Comparison of ENCODE assay signal across 8 cellular contexts in genomic region chr12:95547522-95548055, GRCh38. TPM values are rescaled to one million over a fixed set of nuclear protein-coding genes. Genes with fewer than 3 reads are reported as not detected.
DNase-seq lines count a peak whose midpoint lies in the region; ATAC-seq and TF ChIP-seq lines count a peak whose summit lies in the region.

No MANE protein-coding gene starts in this region.

- DNase-seq in stimulated activated naive CD8-positive, alpha-beta T cell treated with anti-CD3 and anti-CD28 coated beads, Interleukin-15, Interleukin-2, amounts not matched to agents 100 U/mL and 50 U/mL, for 24 hours = no peak
- DNase-seq in chondrocyte (ENCODE audit: low spot score) = no peak
- DNase-seq in NCI-H748 (lab: John Stamatoyannopoulos, UW; ENCODE audit: unreplicated experiment) = no peak
- no peak for DNase-seq in KG1 (lab: John Stamatoyannopoulos, UW)

- peaks cover 8% of the 10 kb centered on the region for H3K36me3 Mint-ChIP-seq in stimulated activated naive CD8-positive, alpha-beta T cell treated with anti-CD3 and anti-CD28 coated beads, Interleukin-15, Interleukin-2, amounts not matched to agents 100 ng/mL and 50 ng/mL, for 24 hours (ENCODE audit: low read depth)
- peaks cover 6% of the 10 kb centered on the region for H3K36me3 Mint-ChIP-seq in chondrocyte (ENCODE audit: low read depth)

- TF ChIP-seq CTCF in chondrocyte (IDR thresholded peaks at IDR 0.05) = no peak

- H3K4me1 ChIP-seq in mesodermal cell (ENCODE audit: control insufficient read depth, insufficient read depth, low read length, poor library complexity, severe bottlenecking) = peaks cover 17% of the 10 kb centered on the region

- H3K27ac ChIP-seq in mesodermal cell (ENCODE audit: low read depth, low read length, severe bottlenecking) = no peak overlapping the region

- H3K9me3 ChIP-seq in mesodermal cell (ENCODE audit: control insufficient read depth, low read length) = peaks cover 8% of the 10 kb centered on the region

- ATAC-seq in stimulated activated naive CD8-positive, alpha-beta T cell treated with anti-CD3 and anti-CD28 coated beads, Interleukin-15, Interleukin-2, amounts not matched to agents 100 U/mL and 50 U/mL, for 24 hours = no peak
- ATAC-seq in GM18907 (IDR thresholded peaks at IDR 0.05; ENCODE audit: unreplicated experiment) = no peak
- no peak for ATAC-seq in GM19351 (IDR thresholded peaks at IDR 0.05; ENCODE audit: unreplicated experiment)

- H3K4me3 Mint-ChIP-seq in stimulated activated naive CD8-positive, alpha-beta T cell treated with anti-CD3 and anti-CD28 coated beads, Interleukin-15, Interleukin-2, amounts not matched to agents 100 ng/mL and 50 ng/mL, for 24 hours = peak overlapping the region; percentile 90
- H3K4me3 Mint-ChIP-seq in chondrocyte (ENCODE audit: unreplicated experiment) = peak overlapping the region; percentile 65

- H3K27me3 Mint-ChIP-seq in stimulated activated naive CD8-positive, alpha-beta T cell treated with anti-CD3 and anti-CD28 coated beads, Interleukin-15, Interleukin-2, amounts not matched to agents 100 ng/mL and 50 ng/mL, for 24 hours = peaks cover 3% of the 10 kb centered on the region
- peaks cover 47% of the 10 kb centered on the region for H3K27me3 Mint-ChIP-seq in chondrocyte (ENCODE audit: low read depth)

- no peaks in the 10 kb centered on the region for H3K36me3 ChIP-seq in mesodermal cell (ENCODE audit: control insufficient read depth, insufficient read depth, low read length)

- H3K4me1 Mint-ChIP-seq in stimulated activated naive CD8-positive, alpha-beta T cell treated with anti-CD3 and anti-CD28 coated beads, Interleukin-15, Interleukin-2, amounts not matched to agents 100 ng/mL and 50 ng/mL, for 24 hours (ENCODE audit: low read depth) = peaks cover 59% of the 10 kb centered on the region
- H3K4me1 Mint-ChIP-seq in chondrocyte (ENCODE audit: low read depth) = peaks cover 7% of the 10 kb centered on the region

- H3K9me3 Mint-ChIP-seq in stimulated activated naive CD8-positive, alpha-beta T cell treated with anti-CD3 and anti-CD28 coated beads, Interleukin-15, Interleukin-2, amounts not matched to agents 100 ng/mL and 50 ng/mL, for 24 hours = peaks cover 7% of the 10 kb centered on the region
- peaks cover 6% of the 10 kb centered on the region for H3K9me3 Mint-ChIP-seq in chondrocyte (ENCODE audit: low read depth)

- 3 to 4% methylated on average over 5 of the region's 9 CpGs for WGBS in mesodermal cell (ENCODE audit: insufficient coverage in 2 of 2), 2 experiments

- peak overlapping the region; percentile 68 for H3K4me3 ChIP-seq in mesodermal cell (ENCODE audit: extremely low read depth, insufficient read depth, low read length, poor library complexity, severe bottlenecking)

- H3K27ac Mint-ChIP-seq in stimulated activated naive CD8-positive, alpha-beta T cell treated with anti-CD3 and anti-CD28 coated beads, Interleukin-15, Interleukin-2, amounts not matched to agents 100 ng/mL and 50 ng/mL, for 24 hours = peak overlapping the region; percentile 84
- no peak overlapping the region for H3K27ac Mint-ChIP-seq in chondrocyte (ENCODE audit: unreplicated experiment)

RNA-seq across cellular contexts. Expression of gene USP44, which starts 3.7 kb away (rescaled TPM):
- total RNA-seq in chondrocyte = 0.18 TPM in 1 of 3 replicates, not detected in the others
- 3.2 TPM for polyA plus RNA-seq in mesodermal cell (2013, experiment 1 of 2)
- polyA plus RNA-seq in mesodermal cell (2013, experiment 2 of 2) = 2.3 TPM
